In genomic region chr13:77507931-77508776, GRCh38 we compare ENCODE assay signal across 12 cellular contexts. TPM values are rescaled to one million over a fixed set of nuclear protein-coding genes. Genes with fewer than 3 reads are reported as not detected.
A peak's percentile ranks its signal among the peaks of the same experiment; 100 is the strongest.
DNase-seq lines count a peak whose midpoint lies in the region; ATAC-seq and TF ChIP-seq lines count a peak whose summit lies in the region.
"Had no signal": no experiment of that assay in that cellular context is flagged by ENCODE, and none has a peak within 500 bp of the region (broad histone marks: within the 10 kb centered on the region; RNA-seq: fewer than 3 reads in every experiment).

No MANE protein-coding gene starts in this region.

- peak overlapping the region; percentile 59 for H3K27ac ChIP-seq in ACC112 (ENCODE audit: low read depth, low read length)
- no peak overlapping the region for H3K27ac ChIP-seq in HEK293 (ENCODE audit: extremely low read depth, low read depth, low read length)
- H3K27ac ChIP-seq in RWPE1, result peak overlapping the region; percentile 76
- no peak overlapping the region for H3K27ac ChIP-seq in right atrium auricular region
- H3K27ac ChIP-seq in aorta (ENCODE audit: low read depth in 1 of 2, low read length in 2 of 2), result no peak overlapping the region
- H3K27ac ChIP-seq: KMS-11, right lobe of liver had no signal

- POLR2A ChIA-PET in HEK293 (lab: Yijun Ruan, JAX) (no interaction called here), RWPE1 (lab: Yijun Ruan, JAX; ENCODE audit: low non-redundant PET) (no interaction called here)

- peaks cover 29% of the 10 kb centered on the region for H3K4me1 ChIP-seq in ACC112 (ENCODE audit: control insufficient read depth, insufficient read depth, low read length, unreplicated experiment)
- peaks cover 3% of the 10 kb centered on the region; the same call in 1 of the 2 replicates for H3K4me1 ChIP-seq in HEK293 (ENCODE audit: control insufficient read depth, insufficient read depth, low read length)
- no peaks in the 10 kb centered on the region for H3K4me1 ChIP-seq in right atrium auricular region
- H3K4me1 ChIP-seq in aorta (ENCODE audit: control insufficient read depth in 1 of 2, insufficient read depth in 2 of 2, low read length in 2 of 2), result peaks cover 0 to 4% of the 10 kb centered on the region in 2 donors
- H3K4me1 ChIP-seq: right lobe of liver had no signal

- intact Hi-C loops in aorta (cut with DNase I), result no loop called here

- 1 to 4% methylated on average over 5 of the region's 5 CpGs for WGBS in aorta, 2 donors

- H3K27me3 ChIP-seq in ACC112 (ENCODE audit: insufficient read depth, low read length) (no peaks in the 10 kb centered on the region), right atrium auricular region (no peaks in the 10 kb centered on the region), aorta (ENCODE audit: control insufficient read depth in 1 of 2, insufficient read depth in 2 of 2, low read length in 1 of 2) (no peaks in the 10 kb centered on the region)
- H3K27me3 ChIP-seq: right lobe of liver had no signal

- TF ChIP-seq CTCF in HEK293 (tag by site-specific recombination; IDR thresholded peaks at IDR 0.05) (no peak), RWPE1 (conservative IDR thresholded peaks at IDR 0.05; ENCODE audit: low read depth) (no peak), foreskin fibroblast (IDR thresholded peaks at IDR 0.05; ENCODE audit: low read depth, low read length) (no peak), right atrium auricular region (IDR thresholded peaks at IDR 0.05) (no peak)

- H3K79me2 ChIP-seq in ACC112 (ENCODE audit: control insufficient read depth, insufficient read depth, low read length, unreplicated experiment), result no peaks in the 10 kb centered on the region

- H3K9me3 ChIP-seq in HEK293 (ENCODE audit: control insufficient read depth, insufficient read depth, low read depth, low read length) (no peaks in the 10 kb centered on the region), right atrium auricular region (no peaks in the 10 kb centered on the region), aorta (ENCODE audit: control insufficient read depth, low read length) (no peaks in the 10 kb centered on the region)
- H3K9me3 ChIP-seq: right lobe of liver had no signal

- no peak overlapping the region for H2AFZ ChIP-seq in ACC112 (ENCODE audit: low read length, unreplicated experiment)

- CTCF ChIA-PET in HEK293 (lab: Yijun Ruan, JAX), result interaction anchor here (0.8 kb wide), 1 partner anchor 15 kb away, joined by 3 read pairs; no protein-coding TSS in a partner anchor
- CTCF ChIA-PET in RWPE1 (lab: Yijun Ruan, JAX), result interaction anchor here (0.6 to 0.7 kb wide), 3 partner anchors 49 to 320 kb away, joined by 3 to 7 read pairs (median 5); no protein-coding TSS in a partner anchor

- H3K36me3 ChIP-seq in ACC112 (ENCODE audit: insufficient read depth, low read length) (no peaks in the 10 kb centered on the region), HEK293 (ENCODE audit: control insufficient read depth in 2 of 2, insufficient read depth in 1 of 2, low read length in 2 of 2) (no peaks in the 10 kb centered on the region), right atrium auricular region (no peaks in the 10 kb centered on the region), aorta (ENCODE audit: control insufficient read depth in 1 of 2, insufficient read depth in 2 of 2, low read length in 1 of 2) (no peaks in the 10 kb centered on the region)
- H3K36me3 ChIP-seq: right lobe of liver had no signal

- peak; percentile 87 for DNase-seq in RWPE1 (ENCODE audit: low spot score)
- peak; percentile 78 to 89 for DNase-seq in foreskin fibroblast
- DNase-seq in right atrium auricular region (ENCODE audit: low spot score), result no peak
- DNase-seq in aorta, result no peak
- no peak for DNase-seq in mesenteric fat pad (ENCODE audit: low spot score)
- no peak for DNase-seq in activated naive CD4-positive, alpha-beta T cell treated with Interleukin-2 at 50 U/mL for 16 hours
- DNase-seq: CD4-positive, CD25-positive, alpha-beta regulatory T cell; right lobe of liver; stimulated activated naive CD4-positive, alpha-beta T cell had no signal

- H3K4me3 ChIP-seq in ACC112 (ENCODE audit: low read depth, low read length), result peak overlapping the region; percentile 47
- H3K4me3 ChIP-seq in HEK293 (ENCODE audit: low read depth, low read length), result no peak overlapping the region
- no peak overlapping the region for H3K4me3 ChIP-seq in foreskin fibroblast (ENCODE audit: low read depth in 1 of 2, low read length in 2 of 2)
- H3K4me3 ChIP-seq in right atrium auricular region, result no peak overlapping the region
- no peak overlapping the region for H3K4me3 ChIP-seq in aorta (ENCODE audit: low read length in 2 of 2)
- H3K4me3 ChIP-seq: right lobe of liver had no signal

- ATAC-seq in aorta (ENCODE audit: low FRiP score), result no peak
- ATAC-seq: right lobe of liver had no signal

TF ChIP-seq in HEK293, 187 proteins besides CTCF, POLR2A, EP300 and RAD21 (continues in another document):
- TF ChIP-seq ZNF239 (tag by site-specific recombination; IDR thresholded peaks at IDR 0.05), result no peak
- TF ChIP-seq, protein P1, sequence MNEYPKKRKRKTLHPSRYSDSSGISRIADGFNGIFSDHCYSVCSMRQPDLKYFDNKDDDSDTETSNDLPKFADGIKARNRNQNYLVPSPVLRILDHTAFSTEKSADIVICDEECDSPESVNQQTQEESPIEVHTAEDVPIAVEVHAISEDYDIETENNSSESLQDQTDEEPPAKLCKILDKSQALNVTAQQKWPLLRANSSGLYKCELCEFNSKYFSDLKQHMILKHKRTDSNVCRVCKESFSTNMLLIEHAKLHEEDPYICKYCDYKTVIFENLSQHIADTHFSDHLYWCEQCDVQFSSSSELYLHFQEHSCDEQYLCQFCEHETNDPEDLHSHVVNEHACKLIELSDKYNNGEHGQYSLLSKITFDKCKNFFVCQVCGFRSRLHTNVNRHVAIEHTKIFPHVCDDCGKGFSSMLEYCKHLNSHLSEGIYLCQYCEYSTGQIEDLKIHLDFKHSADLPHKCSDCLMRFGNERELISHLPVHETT (tag by site-specific recombination; IDR thresholded peaks at IDR 0.05), result peak; percentile 51; the same call in 1 of the 2 replicates
- peak; percentile 48; the same call in 1 of the 2 replicates for TF ChIP-seq PATZ1 (tag by site-specific recombination; IDR thresholded peaks at IDR 0.05)
- TF ChIP-seq ZNF362 (tag by site-specific recombination; IDR thresholded peaks at IDR 0.05), result 0 out of 2 replicates have a peak, but pooled peaks have one; percentile 79
- no peak for TF ChIP-seq ZNF48 (tag by site-specific recombination; IDR thresholded peaks at IDR 0.05)
- TF ChIP-seq, protein P2, sequence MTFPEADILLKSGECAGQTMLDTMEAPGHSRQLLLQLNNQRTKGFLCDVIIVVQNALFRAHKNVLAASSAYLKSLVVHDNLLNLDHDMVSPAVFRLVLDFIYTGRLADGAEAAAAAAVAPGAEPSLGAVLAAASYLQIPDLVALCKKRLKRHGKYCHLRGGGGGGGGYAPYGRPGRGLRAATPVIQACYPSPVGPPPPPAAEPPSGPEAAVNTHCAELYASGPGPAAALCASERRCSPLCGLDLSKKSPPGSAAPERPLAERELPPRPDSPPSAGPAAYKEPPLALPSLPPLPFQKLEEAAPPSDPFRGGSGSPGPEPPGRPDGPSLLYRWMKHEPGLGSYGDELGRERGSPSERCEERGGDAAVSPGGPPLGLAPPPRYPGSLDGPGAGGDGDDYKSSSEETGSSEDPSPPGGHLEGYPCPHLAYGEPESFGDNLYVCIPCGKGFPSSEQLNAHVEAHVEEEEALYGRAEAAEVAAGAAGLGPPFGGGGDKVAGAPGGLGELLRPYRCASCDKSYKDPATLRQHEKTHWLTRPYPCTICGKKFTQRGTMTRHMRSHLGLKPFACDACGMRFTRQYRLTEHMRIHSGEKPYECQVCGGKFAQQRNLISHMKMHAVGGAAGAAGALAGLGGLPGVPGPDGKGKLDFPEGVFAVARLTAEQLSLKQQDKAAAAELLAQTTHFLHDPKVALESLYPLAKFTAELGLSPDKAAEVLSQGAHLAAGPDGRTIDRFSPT (tag by site-specific recombination; IDR thresholded peaks at IDR 0.05), result peak; percentile 60
- TF ChIP-seq KLF10 (tag by site-specific recombination; IDR thresholded peaks at IDR 0.05), result peak; percentile 42; the same call in 1 of the 2 replicates
- peak; percentile 21; the same call in 1 of the 2 replicates for TF ChIP-seq ZNF335 (tag by site-specific recombination; conservative IDR thresholded peaks at IDR 0.05)
- TF ChIP-seq OSR2 (tag by site-specific recombination; IDR thresholded peaks at IDR 0.05), result peak; percentile 83
- peak; percentile 70 for TF ChIP-seq KLF1 (tag by site-specific recombination; IDR thresholded peaks at IDR 0.05)

RNA-seq across cellular contexts. Expression of gene SCEL, which starts 27.4 kb away (rescaled TPM):
- total RNA-seq in right atrium auricular region (under 1 TPM in 1 of 2 donors, not detected in 1; 0.35 TPM), aorta (not detected), mesenteric fat pad (0.13 TPM)
- polyA plus RNA-seq in aorta, result under 1 TPM; 0.18 to 0.25 TPM
- total RNA-seq: CD4-positive, CD25-positive, alpha-beta regulatory T cell; right lobe of liver had no signal
- polyA plus RNA-seq: CD4-positive, CD25-positive, alpha-beta regulatory T cell had no signal

Comparison
In these comparisons a context has a peak if more than half of its experiments do, and no peak if none do; other contexts are left out.
1. H3K27ac ChIP-seq: peak in ACC112 (single experiment) and RWPE1 (single experiment); none in HEK293 (single experiment), right atrium auricular region (0 of 2) and aorta (0 of 2).
2. DNase-seq: peak in RWPE1 (single experiment) and foreskin fibroblast (2 of 2); none in right atrium auricular region (single experiment), aorta (0 of 2), mesenteric fat pad (single experiment) and activated naive CD4-positive, alpha-beta T cell treated with Interleukin-2 at 50 U/mL for 16 hours (single experiment).